Comparison of ENCODE assay signal across 8 cellular contexts in the genomic region with DNA sequence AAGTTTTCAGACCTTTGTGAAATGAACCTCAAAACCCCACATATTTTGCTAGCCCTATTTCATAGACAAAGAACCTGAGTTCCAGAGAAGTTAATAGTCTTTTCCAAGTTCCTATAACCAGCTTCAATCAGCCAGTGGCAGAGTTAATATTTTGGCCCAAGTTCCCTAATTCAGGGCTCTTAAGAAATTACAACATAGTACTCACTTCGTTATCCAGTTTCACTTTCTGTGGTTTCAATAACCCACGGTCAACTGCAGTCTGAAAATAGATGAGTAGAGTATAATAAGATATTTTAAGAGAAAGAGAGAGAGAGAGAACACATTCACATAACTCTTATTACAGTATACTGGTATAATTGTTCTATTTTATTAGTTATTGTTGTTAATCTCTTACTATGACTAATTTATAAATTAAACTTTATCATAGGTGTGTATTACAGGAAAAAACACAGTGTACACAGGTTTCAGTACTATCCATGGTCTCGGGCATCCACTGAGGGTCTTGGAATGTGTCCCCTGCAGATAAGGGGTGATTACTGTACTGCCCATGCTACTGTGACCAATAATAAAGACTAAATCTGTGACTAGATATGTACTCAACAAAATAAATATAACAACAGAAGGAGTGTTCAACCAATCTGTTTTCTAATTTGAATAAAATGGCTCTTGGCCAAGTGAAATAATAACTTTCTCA. TPM values are rescaled to one million over a fixed set of nuclear protein-coding genes. Genes with fewer than 3 reads are reported as not detected.
A peak's percentile ranks its signal among the peaks of the same experiment; 100 is the strongest.
DNase-seq lines count a peak whose midpoint lies in the region; ATAC-seq and TF ChIP-seq lines count a peak whose summit lies in the region.

No MANE protein-coding gene starts in this region.

- TF ChIP-seq CTCF in RWPE1 (conservative IDR thresholded peaks at IDR 0.05; ENCODE audit: low read depth) (no peak), uterus (IDR thresholded peaks at IDR 0.05) (no peak)

- H3K9me3 ChIP-seq in uterus, result no peaks in the 10 kb centered on the region

- H3K4me1 ChIP-seq in uterus, result no peaks in the 10 kb centered on the region

- ATAC-seq in GM18873 (IDR thresholded peaks at IDR 0.05; ENCODE audit: low FRiP score, unreplicated experiment), result peak; percentile 56
- peak; percentile 87 for ATAC-seq in HG02885 (IDR thresholded peaks at IDR 0.05; ENCODE audit: poor library complexity, unreplicated experiment)
- peak; percentile 90 for ATAC-seq in Right ventricle myocardium superior (ENCODE audit: poor library complexity)

- DNase-seq in RWPE1 (ENCODE audit: low spot score), result peak; percentile 13
- DNase-seq in Right ventricle myocardium superior, result no peak
- no peak for DNase-seq in uterus
- DNase-seq in stimulated activated CD4-positive, alpha-beta T cell treated with anti-CD3 and anti-CD28 coated beads, Interleukin-4, amount 100 ng/mL, for 24 hours, result no peak
- no peak for DNase-seq in SHP77 (lab: John Stamatoyannopoulos, UW)
- no peak for DNase-seq in NCI-H1436 treated with DMSO at 0.1 percent for 48 hours (lab: John Stamatoyannopoulos, UW)

- CTCF ChIA-PET in RWPE1 (lab: Yijun Ruan, JAX), result interaction anchor here (0.6 kb wide), 1 partner anchor 50 kb away, joined by 3 read pairs; no protein-coding TSS in a partner anchor

- intact Hi-C loops in Right ventricle myocardium superior (cut with DNase I) (no loop called here), uterus (cut with DNase I; ENCODE audit: low total_unique reads) (no loop called here)

- H3K27me3 ChIP-seq in uterus, result no peaks in the 10 kb centered on the region

- H3K27ac ChIP-seq in RWPE1, result no peak overlapping the region
- H3K27ac ChIP-seq in uterus, result peak overlapping the region; percentile 31 to 55

- H3K4me3 ChIP-seq in uterus, result peak overlapping the region; percentile 5 to 11

- POLR2A ChIA-PET in RWPE1 (lab: Yijun Ruan, JAX; ENCODE audit: low non-redundant PET), result no interaction called here

- no peak for TF ChIP-seq POLR2A in uterus (IDR thresholded peaks at IDR 0.05)

- no peaks in the 10 kb centered on the region for H3K36me3 ChIP-seq in uterus

RNA-seq across cellular contexts. Expression of a gene that starts 9.3 kb away (rescaled TPM):
- total RNA-seq in Right ventricle myocardium superior, result 11.7 TPM
- total RNA-seq in uterus, result 1 to 10 TPM in 3 of 4 donors, under 1 TPM in 1; 0.51 to 2.7 (median 1.1) TPM

RNA-seq across cellular contexts. Expression of a gene that starts 30.9 kb away (rescaled TPM):
- total RNA-seq in Right ventricle myocardium superior, result 0.48 TPM
- total RNA-seq in uterus, result not detected
